1 cellular context compared by ENCODE assay signal in the genomic region with DNA sequence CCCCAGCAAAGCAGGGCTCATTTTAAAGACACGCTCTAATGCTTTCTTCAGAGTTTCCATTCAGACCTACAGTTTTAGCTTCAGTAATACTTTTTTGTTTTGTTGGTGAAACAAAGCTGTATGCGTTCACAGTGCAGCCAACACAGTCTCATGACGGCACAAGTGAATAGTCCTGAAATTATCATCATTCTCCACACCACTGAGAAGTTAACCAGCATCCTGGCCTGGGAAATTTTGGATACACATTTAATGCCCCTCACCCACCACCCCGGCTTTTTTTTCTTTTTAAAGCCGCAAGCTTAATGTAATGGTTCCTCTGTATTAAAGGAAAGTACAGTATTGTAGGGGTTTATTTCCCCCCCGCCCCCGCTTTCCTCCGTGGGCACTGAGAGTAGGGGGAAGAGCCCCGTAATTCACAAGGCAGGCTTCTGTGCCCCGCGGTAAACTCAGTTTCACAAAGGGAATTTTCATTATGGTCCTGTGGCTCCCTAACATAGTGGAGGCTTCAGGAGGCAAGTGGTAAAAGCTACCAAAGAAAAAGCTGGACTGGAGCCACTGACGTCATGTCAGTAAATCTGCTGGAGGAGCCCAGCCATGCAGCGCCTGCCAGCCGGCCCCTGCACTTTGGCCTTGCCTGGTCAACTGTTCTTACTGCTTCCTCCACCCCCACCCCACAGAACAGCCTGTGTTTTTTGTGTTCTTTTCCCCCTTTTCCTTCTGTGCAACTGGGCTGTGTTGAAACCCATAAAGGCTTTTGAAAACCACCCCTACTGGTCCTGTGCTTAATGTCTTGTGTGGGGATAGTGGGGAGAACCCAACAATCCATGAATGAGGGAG.
A peak's percentile ranks its signal among the peaks of the same experiment; 100 is the strongest.
TF ChIP-seq lines count a peak whose summit lies in the region.

No MANE protein-coding gene starts in this region.

TF ChIP-seq in HepG2, 621 proteins besides CTCF, POLR2A, EP300 and RAD21 (continued from another document and continues in another):
- TF ChIP-seq ZSCAN5A (CRISPR knock-in tag; IDR thresholded peaks at IDR 0.05; ENCODE audit: borderline replicate concordance) (no peak; the same call in 1 of the 2 replicates), FOXO1 (CRISPR knock-in tag; IDR thresholded peaks at IDR 0.05) (peak; percentile 48; the same call in 1 of the 2 replicates), ZNF616 (CRISPR knock-in tag; IDR thresholded peaks at IDR 0.05; ENCODE audit: low read depth) (no peak), ADNP (CRISPR knock-in tag; IDR thresholded peaks at IDR 0.05) (no peak), ZMYM2 (CRISPR knock-in tag; IDR thresholded peaks at IDR 0.05) (no peak), ZBTB42 (CRISPR knock-in tag; IDR thresholded peaks at IDR 0.05) (no peak), ZNF609 (CRISPR knock-in tag; IDR thresholded peaks at IDR 0.05; ENCODE audit: borderline replicate concordance) (no peak), ZSCAN12 (CRISPR knock-in tag; IDR thresholded peaks at IDR 0.05) (no peak), NFKB2 (CRISPR knock-in tag; IDR thresholded peaks at IDR 0.05; ENCODE audit: borderline replicate concordance) (no peak), HNRNPLL (IDR thresholded peaks at IDR 0.05; ENCODE audit: low read depth, low read length, poor library complexity, severe bottlenecking) (no peak), ZNF296 (CRISPR knock-in tag; conservative IDR thresholded peaks at IDR 0.05) (no peak), ZNF777 (CRISPR knock-in tag; IDR thresholded peaks at IDR 0.05) (no peak), ATF7 (IDR thresholded peaks at IDR 0.05) (peak; percentile 93), ATF7 (CRISPR knock-in tag; IDR thresholded peaks at IDR 0.05) (peak; percentile 93), ZIK1 (CRISPR knock-in tag; IDR thresholded peaks at IDR 0.05; ENCODE audit: borderline replicate concordance, low read depth) (no peak), ZNF776 (CRISPR knock-in tag; IDR thresholded peaks at IDR 0.05) (no peak), CBX1 (IDR thresholded peaks at IDR 0.05; ENCODE audit: low read depth) (no peak), SP2 (CRISPR knock-in tag; IDR thresholded peaks at IDR 0.05) (no peak), AKNA (CRISPR knock-in tag; IDR thresholded peaks at IDR 0.05; ENCODE audit: borderline replicate concordance) (no peak), GLI4 (CRISPR knock-in tag; IDR thresholded peaks at IDR 0.05; ENCODE audit: borderline replicate concordance) (no peak), HMG20B (CRISPR knock-in tag; conservative IDR thresholded peaks at IDR 0.05) (no peak), EHMT2 (IDR thresholded peaks at IDR 0.05; ENCODE audit: borderline replicate concordance, low read depth, low read length) (peak; percentile 48; the same call in 1 of the 2 replicates), ONECUT2 (CRISPR knock-in tag; IDR thresholded peaks at IDR 0.05) (no peak), ZNF143 (CRISPR knock-in tag; IDR thresholded peaks at IDR 0.05) (no peak), ZNF30 (CRISPR knock-in tag; IDR thresholded peaks at IDR 0.05) (no peak), FOXO4 (CRISPR knock-in tag; conservative IDR thresholded peaks at IDR 0.05) (no peak), ISL2 (CRISPR knock-in tag; IDR thresholded peaks at IDR 0.05) (peak; percentile 38; the same call in 1 of the 2 replicates), ZFP62 (CRISPR knock-in tag; IDR thresholded peaks at IDR 0.05) (no peak), ZNF207 (IDR thresholded peaks at IDR 0.05; ENCODE audit: borderline replicate concordance) (no peak), KDM4B (CRISPR knock-in tag; IDR thresholded peaks at IDR 0.05) (no peak), ZNF883 (CRISPR knock-in tag; IDR thresholded peaks at IDR 0.05; ENCODE audit: not compliant biosample characterization) (no peak)
- TF ChIP-seq, protein P1, sequence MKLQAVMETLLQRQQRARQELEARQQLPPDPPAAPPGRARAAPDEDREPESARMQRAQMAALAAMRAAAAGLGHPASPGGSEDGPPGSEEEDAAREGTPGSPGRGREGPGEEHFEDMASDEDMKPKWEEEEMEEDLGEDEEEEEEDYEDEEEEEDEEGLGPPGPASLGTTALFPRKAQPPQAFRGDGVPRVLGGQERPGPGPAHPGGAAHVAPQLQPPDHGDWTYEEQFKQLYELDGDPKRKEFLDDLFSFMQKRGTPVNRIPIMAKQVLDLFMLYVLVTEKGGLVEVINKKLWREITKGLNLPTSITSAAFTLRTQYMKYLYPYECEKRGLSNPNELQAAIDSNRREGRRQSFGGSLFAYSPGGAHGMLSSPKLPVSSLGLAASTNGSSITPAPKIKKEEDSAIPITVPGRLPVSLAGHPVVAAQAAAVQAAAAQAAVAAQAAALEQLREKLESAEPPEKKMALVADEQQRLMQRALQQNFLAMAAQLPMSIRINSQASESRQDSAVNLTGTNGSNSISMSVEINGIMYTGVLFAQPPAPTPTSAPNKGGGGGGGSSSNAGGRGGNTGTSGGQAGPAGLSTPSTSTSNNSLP (IDR thresholded peaks at IDR 0.05; ENCODE audit: low read depth, low read length): no peak
- TF ChIP-seq, protein P2, sequence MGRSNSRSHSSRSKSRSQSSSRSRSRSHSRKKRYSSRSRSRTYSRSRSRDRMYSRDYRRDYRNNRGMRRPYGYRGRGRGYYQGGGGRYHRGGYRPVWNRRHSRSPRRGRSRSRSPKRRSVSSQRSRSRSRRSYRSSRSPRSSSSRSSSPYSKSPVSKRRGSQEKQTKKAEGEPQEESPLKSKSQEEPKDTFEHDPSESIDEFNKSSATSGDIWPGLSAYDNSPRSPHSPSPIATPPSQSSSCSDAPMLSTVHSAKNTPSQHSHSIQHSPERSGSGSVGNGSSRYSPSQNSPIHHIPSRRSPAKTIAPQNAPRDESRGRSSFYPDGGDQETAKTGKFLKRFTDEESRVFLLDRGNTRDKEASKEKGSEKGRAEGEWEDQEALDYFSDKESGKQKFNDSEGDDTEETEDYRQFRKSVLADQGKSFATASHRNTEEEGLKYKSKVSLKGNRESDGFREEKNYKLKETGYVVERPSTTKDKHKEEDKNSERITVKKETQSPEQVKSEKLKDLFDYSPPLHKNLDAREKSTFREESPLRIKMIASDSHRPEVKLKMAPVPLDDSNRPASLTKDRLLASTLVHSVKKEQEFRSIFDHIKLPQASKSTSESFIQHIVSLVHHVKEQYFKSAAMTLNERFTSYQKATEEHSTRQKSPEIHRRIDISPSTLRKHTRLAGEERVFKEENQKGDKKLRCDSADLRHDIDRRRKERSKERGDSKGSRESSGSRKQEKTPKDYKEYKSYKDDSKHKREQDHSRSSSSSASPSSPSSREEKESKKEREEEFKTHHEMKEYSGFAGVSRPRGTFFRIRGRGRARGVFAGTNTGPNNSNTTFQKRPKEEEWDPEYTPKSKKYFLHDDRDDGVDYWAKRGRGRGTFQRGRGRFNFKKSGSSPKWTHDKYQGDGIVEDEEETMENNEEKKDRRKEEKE (IDR thresholded peaks at IDR 0.05): no peak
- TF ChIP-seq, protein P3, sequence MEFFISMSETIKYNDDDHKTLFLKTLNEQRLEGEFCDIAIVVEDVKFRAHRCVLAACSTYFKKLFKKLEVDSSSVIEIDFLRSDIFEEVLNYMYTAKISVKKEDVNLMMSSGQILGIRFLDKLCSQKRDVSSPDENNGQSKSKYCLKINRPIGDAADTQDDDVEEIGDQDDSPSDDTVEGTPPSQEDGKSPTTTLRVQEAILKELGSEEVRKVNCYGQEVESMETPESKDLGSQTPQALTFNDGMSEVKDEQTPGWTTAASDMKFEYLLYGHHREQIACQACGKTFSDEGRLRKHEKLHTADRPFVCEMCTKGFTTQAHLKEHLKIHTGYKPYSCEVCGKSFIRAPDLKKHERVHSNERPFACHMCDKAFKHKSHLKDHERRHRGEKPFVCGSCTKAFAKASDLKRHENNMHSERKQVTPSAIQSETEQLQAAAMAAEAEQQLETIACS (CRISPR knock-in tag; IDR thresholded peaks at IDR 0.05): no peak
- TF ChIP-seq, protein P4, sequence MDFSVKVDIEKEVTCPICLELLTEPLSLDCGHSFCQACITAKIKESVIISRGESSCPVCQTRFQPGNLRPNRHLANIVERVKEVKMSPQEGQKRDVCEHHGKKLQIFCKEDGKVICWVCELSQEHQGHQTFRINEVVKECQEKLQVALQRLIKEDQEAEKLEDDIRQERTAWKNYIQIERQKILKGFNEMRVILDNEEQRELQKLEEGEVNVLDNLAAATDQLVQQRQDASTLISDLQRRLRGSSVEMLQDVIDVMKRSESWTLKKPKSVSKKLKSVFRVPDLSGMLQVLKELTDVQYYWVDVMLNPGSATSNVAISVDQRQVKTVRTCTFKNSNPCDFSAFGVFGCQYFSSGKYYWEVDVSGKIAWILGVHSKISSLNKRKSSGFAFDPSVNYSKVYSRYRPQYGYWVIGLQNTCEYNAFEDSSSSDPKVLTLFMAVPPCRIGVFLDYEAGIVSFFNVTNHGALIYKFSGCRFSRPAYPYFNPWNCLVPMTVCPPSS (IDR thresholded peaks at IDR 0.05): no peak
